In genomic region chr16:74984670-74985411, GRCh38 we compare ENCODE assay signal across 8 cellular contexts. TPM values are rescaled to one million over a fixed set of nuclear protein-coding genes. Genes with fewer than 3 reads are reported as not detected.
A peak's percentile ranks its signal among the peaks of the same experiment; 100 is the strongest.
DNase-seq lines count a peak whose midpoint lies in the region; TF ChIP-seq lines count a peak whose summit lies in the region.

WDR59 (minus strand) TSS chr16:74985123; CDS start chr16:74985017, 106 bp downstream.

- no peaks in the 10 kb centered on the region for H3K36me3 ChIP-seq in neuronal stem cell (replicated peaks in 1 of 2; ENCODE audit: control insufficient read depth in 2 of 2, insufficient read depth in 2 of 2, low read length in 2 of 2)

- H4K91ac ChIP-seq in neuronal stem cell (ENCODE audit: low read depth, low read length, poor library complexity), result no peak within 1 kb of the TSS

- H3K27ac ChIP-seq in neuronal stem cell (replicated peaks; ENCODE audit: low read length), result peak within 1 kb of the TSS; percentile 71

- CTCF ChIA-PET in HEK293T (lab: Yijun Ruan, JAX), result interaction anchor here (0.7 to 1.2 kb wide), 2 partner anchors 14 to 126 kb away, joined by 3 to 8 read pairs; partner anchors contain the start of gene ZNRF1

- peak within 1 kb of the TSS; percentile 21 for H2BK5ac ChIP-seq in neuronal stem cell (ENCODE audit: low read length)

- H3K9me3 ChIP-seq in neuronal stem cell (replicated peaks in 1 of 2; ENCODE audit: control insufficient read depth in 2 of 2, insufficient read depth in 1 of 2, low read depth in 1 of 2, low read length in 2 of 2), result no peaks in the 10 kb centered on the region

- H3K4me3 ChIP-seq in neuronal stem cell (ENCODE audit: low read length in 2 of 2), result peak within 1 kb of the TSS; percentile 93 to 97

- peaks cover 4% of the 10 kb centered on the region for H3K79me1 ChIP-seq in neuronal stem cell (ENCODE audit: low read depth, low read length)

- in situ Hi-C loops in SK-MEL-5 (cut with HindIII; ENCODE audit: low pct_unique_long_range_greater_than_20kb, low sequenced_read_pairs), result no loop called here

- peak within 1 kb of the TSS; percentile 94 for H2AFZ ChIP-seq in neuronal stem cell (ENCODE audit: low read length)

- H2BK120ac ChIP-seq in neuronal stem cell (ENCODE audit: low read depth, low read length), result peak within 1 kb of the TSS; percentile 55

- peak within 1 kb of the TSS; percentile 89 for H3K14ac ChIP-seq in neuronal stem cell (ENCODE audit: low read length)

- no peak within 1 kb of the TSS for H2BK12ac ChIP-seq in neuronal stem cell (ENCODE audit: low read length)

- POLR2A ChIA-PET in HEK293T (lab: Yijun Ruan, JAX), result interaction anchor here (0.6 to 1.4 kb wide), 15 partner anchors 9 to 448 kb away, joined by 3 to 9 read pairs (median 3); partner anchors contain the start of genes CFDP1 and ZNRF1

- H3K4me2 ChIP-seq in neuronal stem cell (ENCODE audit: insufficient read depth, low read length, poor library complexity, severe bottlenecking), result peak within 1 kb of the TSS; percentile 59

- H2BK15ac ChIP-seq in neuronal stem cell (ENCODE audit: low read length), result peak within 1 kb of the TSS; percentile 47

- H3K4me1 ChIP-seq in neuronal stem cell (ENCODE audit: control insufficient read depth in 2 of 2, insufficient read depth in 1 of 2, low read depth in 1 of 2, low read length in 2 of 2), result peaks cover 1 to 2% of the 10 kb centered on the region in 2 donors

- H3K18ac ChIP-seq in neuronal stem cell (ENCODE audit: low read length), result peak within 1 kb of the TSS; percentile 98

- DNase-seq in GF-D8 (lab: John Stamatoyannopoulos, UW) (peak; percentile 96), HEK293T (ENCODE audit: extremely low spot score) (peak; percentile 97), MV-4-11 (lab: John Stamatoyannopoulos, UW) (peak; percentile 99), SK-MEL-5 (ENCODE audit: low read depth, low spot score) (peak; percentile 99), foreskin melanocyte (peak; percentile 99), neuronal stem cell (ENCODE audit: low spot score) (peak; percentile 98)
- peak; percentile 99 for DNase-seq in activated naive CD4-positive, alpha-beta T cell treated with Interleukin-2 at 50 U/mL for 16 hours

- H3K27me3 ChIP-seq in neuronal stem cell (ENCODE audit: control insufficient read depth in 3 of 3, insufficient read depth in 3 of 3, low read depth in 1 of 3, low read length in 3 of 3), result no peaks in the 10 kb centered on the region

- no CpG with 5 or more reads among the region's 61 CpGs for WGBS in neuronal stem cell (ENCODE audit: extremely low coverage in 2 of 2, insufficient read length in 2 of 2, insufficient replicate concordance in 1 of 2), 2 donors

- H3K4ac ChIP-seq in neuronal stem cell (ENCODE audit: low read length), result no peak within 1 kb of the TSS

- H2AK5ac ChIP-seq in neuronal stem cell (ENCODE audit: low read depth, low read length), result peak within 1 kb of the TSS; percentile 91

- TF ChIP-seq CTCF in subcutaneous adipose tissue (IDR thresholded peaks at IDR 0.05; ENCODE audit: low read depth), result no peak

- no peak within 1 kb of the TSS for H4K8ac ChIP-seq in neuronal stem cell (ENCODE audit: low read depth, low read length)

- peak within 1 kb of the TSS; percentile 99 for H3K9ac ChIP-seq in neuronal stem cell (ENCODE audit: low read depth, low read length, poor library complexity)

- peak within 1 kb of the TSS; percentile 70 for H3K23ac ChIP-seq in neuronal stem cell (ENCODE audit: low read depth, low read length, poor library complexity)

TF ChIP-seq in HEK293T, 16 proteins besides CTCF, POLR2A, EP300 and RAD21:
- TF ChIP-seq ELF4 (IDR thresholded peaks at IDR 0.05) (0 out of 2 replicates have a peak, but pooled peaks have one; percentile 10), HDGF (IDR thresholded peaks at IDR 0.05; ENCODE audit: borderline replicate concordance) (0 out of 2 replicates have a peak, but pooled peaks have one; percentile 85), TARDBP (IDR thresholded peaks at IDR 0.05) (no peak)
TF ChIP-seq in HEK293T: peak in this region for 2.

RNA-seq across cellular contexts. Expression of gene WDR59, which starts in this region (rescaled TPM):
- total RNA-seq in SK-MEL-5 (2014; rRNA removed; shearing (Covaris generic)), result 15.4 and 34.1 TPM in 2 replicates
- 30.3 and 36.0 TPM in 2 replicates for polyA plus RNA-seq in SK-MEL-5 (2015; cell fraction: cytosol; rRNA removed)
- polyA plus RNA-seq in SK-MEL-5 (2015; cell fraction: nucleus; rRNA removed), result 174 and 287 TPM in 2 replicates
- 38.8 TPM for polyA plus RNA-seq in neuronal stem cell (2013, experiment 1 of 2)
- polyA plus RNA-seq in neuronal stem cell (2013, experiment 2 of 2), result 36.4 TPM
- 10 to 100 TPM; 20.5 to 33.2 (median 25.6) TPM for total RNA-seq in subcutaneous adipose tissue

Comparison
In these comparisons a context has a peak if more than half of its experiments do, and no peak if none do; other contexts are left out.
1. Peak in every context shown above with its lines: DNase-seq, H3K4me3 ChIP-seq and H3K27ac ChIP-seq.